Comparison of ENCODE assay signal across 8 cellular contexts in the genomic region with DNA sequence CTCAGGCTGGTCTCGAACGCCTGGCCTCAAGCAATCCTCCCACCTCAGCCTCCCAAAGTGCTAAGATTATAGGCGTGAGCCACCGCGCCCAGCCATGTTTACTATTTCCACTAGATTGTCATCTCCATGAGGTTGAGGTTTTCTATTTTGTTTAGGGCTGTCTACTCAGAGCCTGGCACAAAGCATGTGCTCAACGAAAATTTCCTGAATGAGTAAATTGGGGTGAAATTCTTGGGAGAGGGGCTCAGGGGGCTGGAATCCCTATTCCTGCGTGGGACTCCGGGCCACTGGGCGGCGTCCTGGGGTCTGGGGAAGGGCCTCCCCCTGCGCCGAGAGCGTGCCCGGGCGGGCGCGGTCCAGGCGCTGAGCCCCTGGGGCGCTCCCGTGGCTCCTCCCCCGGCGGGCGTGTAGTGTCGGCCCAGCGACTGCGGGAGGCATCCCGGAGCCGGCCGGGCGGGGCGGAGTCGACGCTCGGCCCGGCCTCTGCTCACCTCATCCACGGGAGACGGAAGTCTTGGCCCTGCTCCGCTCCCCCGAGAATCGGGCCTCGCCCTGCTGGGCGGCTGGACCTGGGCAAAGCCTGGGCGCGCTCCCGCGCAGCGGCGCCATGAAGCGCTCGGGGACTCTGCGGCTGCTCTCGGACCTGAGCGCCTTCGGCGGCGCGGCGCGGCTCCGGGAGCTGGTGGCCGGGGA. TPM values are rescaled to one million over a fixed set of nuclear protein-coding genes. Genes with fewer than 3 reads are reported as not detected.
DNase-seq lines count a peak whose midpoint lies in the region; ATAC-seq and TF ChIP-seq lines count a peak whose summit lies in the region.

A gene (plus strand): TSS at position 482 of the 693 bp plus-strand sequence. CDS start 126 bp downstream, at position 608.

- H2AK5ac ChIP-seq in H9 (ENCODE audit: insufficient read length, low read length) = no peak within 1 kb of the TSS

- H3K23ac ChIP-seq in H9 (ENCODE audit: insufficient read length, low read depth, low read length) = no peak within 1 kb of the TSS

- no peak within 1 kb of the TSS for H3K18ac ChIP-seq in H9 (ENCODE audit: insufficient read length, low read depth, low read length)

- H3K27ac Mint-ChIP-seq in H9 = peak within 1 kb of the TSS in 2 of 3 experiments; percentile 6 to 53; a peak in 2 of 7 replicates
- H3K27ac Mint-ChIP-seq in activated naive CD4-positive, alpha-beta T cell treated with anti-CD3 and anti-CD28 coated beads, Interleukin-2, amount 50 U/mL, for 24 hours = peak within 1 kb of the TSS; percentile 97

- peak within 1 kb of the TSS; percentile 71 for H3K4me3 ChIP-seq in MG63
- H3K4me3 ChIP-seq in ovary = peak within 1 kb of the TSS; percentile 83
- peak within 1 kb of the TSS; percentile 69 to 96 (median 77) for H3K4me3 ChIP-seq in thyroid gland (replicated peaks in 1 of 3)

- H3K9me3 ChIP-seq in H9 (ENCODE audit: control insufficient read depth, low read depth, low read length) (no peaks in the 10 kb centered on the region), MG63 (no peaks in the 10 kb centered on the region), ovary (no peaks in the 10 kb centered on the region), thyroid gland (no peaks in the 10 kb centered on the region)

- no peak within 1 kb of the TSS for H2BK5ac ChIP-seq in H9 (ENCODE audit: insufficient read length, low read length)

- peak within 1 kb of the TSS; percentile 41 for H2AFZ ChIP-seq in H9 (ENCODE audit: low read length)

- H3K27me3 ChIP-seq in H9 (ENCODE audit: insufficient read depth, low read length) (no peaks in the 10 kb centered on the region), MG63 (no peaks in the 10 kb centered on the region), ovary (no peaks in the 10 kb centered on the region), thyroid gland (no peaks in the 10 kb centered on the region)

- ATAC-seq in SK-N-SH treated with all-trans-retinoic acid at 6 μM for 48 hours = peak; percentile 99

- no peaks in the 10 kb centered on the region for H3K9me3 Mint-ChIP-seq in H9
- no peaks in the 10 kb centered on the region for H3K9me3 Mint-ChIP-seq in activated naive CD4-positive, alpha-beta T cell treated with anti-CD3 and anti-CD28 coated beads, Interleukin-2, amount 50 U/mL, for 24 hours

- TF ChIP-seq EP300 in ovary (IDR thresholded peaks at IDR 0.05) = no peak

- H2BK120ac ChIP-seq in H9 (ENCODE audit: low read depth, low read length, poor library complexity, severe bottlenecking) = no peak within 1 kb of the TSS

- H3K36me3 ChIP-seq in MG63 (peaks cover 12% of the 10 kb centered on the region), ovary (no peaks in the 10 kb centered on the region), thyroid gland (peaks cover 0 to 10% of the 10 kb centered on the region in 2 donors)

- H3K4me3 Mint-ChIP-seq in H9 = peak within 1 kb of the TSS; percentile 76 to 86
- H3K4me3 Mint-ChIP-seq in activated naive CD4-positive, alpha-beta T cell treated with anti-CD3 and anti-CD28 coated beads, Interleukin-2, amount 50 U/mL, for 24 hours = peak within 1 kb of the TSS; percentile 91

- no peak within 1 kb of the TSS for H4K5ac ChIP-seq in H9 (ENCODE audit: insufficient read length, low read depth, low read length)

- H3K36me3 Mint-ChIP-seq in H9 (ENCODE audit: insufficient read depth in 1 of 3, low read depth in 3 of 3) = no peaks in the 10 kb centered on the region
- peaks cover 1% of the 10 kb centered on the region for H3K36me3 Mint-ChIP-seq in activated naive CD4-positive, alpha-beta T cell treated with anti-CD3 and anti-CD28 coated beads, Interleukin-2, amount 50 U/mL, for 24 hours

- H3K4me1 ChIP-seq in H9 (ENCODE audit: insufficient read depth, low read length) (no peaks in the 10 kb centered on the region), ovary (ENCODE audit: insufficient read depth) (peaks cover 7% of the 10 kb centered on the region), thyroid gland (peaks cover 10 to 30% of the 10 kb centered on the region in 2 donors)

- H4K20me1 ChIP-seq in H9 (ENCODE audit: control insufficient read depth, insufficient read depth, insufficient read length) = no peaks in the 10 kb centered on the region

- no peak within 1 kb of the TSS for H4K91ac ChIP-seq in H9 (ENCODE audit: insufficient read length, low read depth, low read length)

- no peak within 1 kb of the TSS for H4K8ac ChIP-seq in H9 (replicated peaks; ENCODE audit: insufficient read length, low read depth, low read length)

- peaks cover 18% of the 10 kb centered on the region for H3K27me3 Mint-ChIP-seq in H9 (ENCODE audit: low read depth)
- no peaks in the 10 kb centered on the region for H3K27me3 Mint-ChIP-seq in activated naive CD4-positive, alpha-beta T cell treated with anti-CD3 and anti-CD28 coated beads, Interleukin-2, amount 50 U/mL, for 24 hours

- H2BK15ac ChIP-seq in H9 (ENCODE audit: low read depth, low read length) = no peak within 1 kb of the TSS

- peak within 1 kb of the TSS; percentile 82 for H3K4me2 ChIP-seq in H9 (ENCODE audit: insufficient read depth, insufficient read length, low read length)

- intact Hi-C loops in ovary (cut with DNase I) (loop anchor here in 2 of 4 donors (5.0 to 10.0 kb wide), 2 partner anchors 50 to 52 kb away; no protein-coding TSS in a partner anchor), thyroid gland (cut with DNase I) (loop anchor here (5.0 kb wide), 1 partner anchor 228 kb away; no protein-coding TSS in a partner anchor)

- TF ChIP-seq CTCF in H9 (conservative IDR thresholded peaks at IDR 0.05) = no peak
- no peak for TF ChIP-seq CTCF in ovary (IDR thresholded peaks at IDR 0.05)
- TF ChIP-seq CTCF in thyroid gland (IDR thresholded peaks at IDR 0.05) = peak in 2 of 6 experiments; percentile 5 to 19

- peaks cover 9% of the 10 kb centered on the region for H3K23me2 ChIP-seq in H9 (ENCODE audit: insufficient read length, low read depth, low read length, poor library complexity, severe bottlenecking)

- no peak within 1 kb of the TSS for H3K56ac ChIP-seq in H9 (ENCODE audit: insufficient read length, low read depth, low read length)

- no peak within 1 kb of the TSS for H2BK12ac ChIP-seq in H9 (ENCODE audit: insufficient read length, low read depth, low read length)

- H3K14ac ChIP-seq in H9 (ENCODE audit: insufficient read depth, low read length) = peak within 1 kb of the TSS; percentile 8; the same call in 1 of the 2 replicates

- TF ChIP-seq POLR2A in ovary (IDR thresholded peaks at IDR 0.05) (peak; percentile 67), thyroid gland (IDR thresholded peaks at IDR 0.05) (peak in 1 of 2 donors; percentile 84)

- no CpG with 5 or more reads among the region's 61 CpGs for WGBS in H9 (ENCODE audit: extremely low coverage, insufficient read length, low lambda C conversion rate)
- WGBS in ovary, 3 donors = 0 to 2% (median 1%) methylated on average over 52 to 61 of the region's 61 CpGs
- WGBS in thyroid gland, 2 donors = 6 to 11% methylated on average over 10 to 31 of the region's 61 CpGs

- H3K79me2 ChIP-seq in H9 (ENCODE audit: insufficient read depth, low read length) = no peaks in the 10 kb centered on the region; the same call in 1 of the 2 replicates

- no peak within 1 kb of the TSS for H3T11ph ChIP-seq in H9 (ENCODE audit: low read length)

- peaks cover 3% of the 10 kb centered on the region for H3K79me1 ChIP-seq in H9 (ENCODE audit: insufficient read depth, low read depth, low read length, poor library complexity, severe bottlenecking)

- peak within 1 kb of the TSS; percentile 73 for H3K9ac ChIP-seq in H9 (ENCODE audit: extremely low read depth, insufficient read length, low read length)

- peaks cover 15 to 17% of the 10 kb centered on the region in 2 experiments for H3K4me1 Mint-ChIP-seq in H9
- H3K4me1 Mint-ChIP-seq in activated naive CD4-positive, alpha-beta T cell treated with anti-CD3 and anti-CD28 coated beads, Interleukin-2, amount 50 U/mL, for 24 hours = peaks cover 28% of the 10 kb centered on the region

- H3K27ac ChIP-seq in H9 (ENCODE audit: insufficient read length, low read depth, low read length) (no peak within 1 kb of the TSS), ovary (peak within 1 kb of the TSS; percentile 77 to 86), thyroid gland (peak within 1 kb of the TSS; percentile 69 to 92 (median 80))

- DNase-seq in GM04503 (ENCODE audit: low read depth) (peak; percentile 66), H9 (peak; percentile 73), MG63 (peak; percentile 94), glomerular visceral epithelial cell (ENCODE audit: extremely low spot score) (peak; percentile 94), ovary (peak; percentile 88 to 92 (median 89)), thyroid gland (peak; percentile 91 to 93)

- H3K4ac ChIP-seq in H9 (ENCODE audit: low read depth, low read length) = no peak within 1 kb of the TSS

- H2BK20ac ChIP-seq in H9 (ENCODE audit: low read depth, low read length, poor library complexity, severe bottlenecking) = no peak within 1 kb of the TSS

TF ChIP-seq in SK-N-SH treated with all-trans-retinoic acid at 6 μM for 48 hours, 23 proteins besides CTCF, POLR2A, EP300 and RAD21 (continues in another document):
- TF ChIP-seq, protein P1, sequence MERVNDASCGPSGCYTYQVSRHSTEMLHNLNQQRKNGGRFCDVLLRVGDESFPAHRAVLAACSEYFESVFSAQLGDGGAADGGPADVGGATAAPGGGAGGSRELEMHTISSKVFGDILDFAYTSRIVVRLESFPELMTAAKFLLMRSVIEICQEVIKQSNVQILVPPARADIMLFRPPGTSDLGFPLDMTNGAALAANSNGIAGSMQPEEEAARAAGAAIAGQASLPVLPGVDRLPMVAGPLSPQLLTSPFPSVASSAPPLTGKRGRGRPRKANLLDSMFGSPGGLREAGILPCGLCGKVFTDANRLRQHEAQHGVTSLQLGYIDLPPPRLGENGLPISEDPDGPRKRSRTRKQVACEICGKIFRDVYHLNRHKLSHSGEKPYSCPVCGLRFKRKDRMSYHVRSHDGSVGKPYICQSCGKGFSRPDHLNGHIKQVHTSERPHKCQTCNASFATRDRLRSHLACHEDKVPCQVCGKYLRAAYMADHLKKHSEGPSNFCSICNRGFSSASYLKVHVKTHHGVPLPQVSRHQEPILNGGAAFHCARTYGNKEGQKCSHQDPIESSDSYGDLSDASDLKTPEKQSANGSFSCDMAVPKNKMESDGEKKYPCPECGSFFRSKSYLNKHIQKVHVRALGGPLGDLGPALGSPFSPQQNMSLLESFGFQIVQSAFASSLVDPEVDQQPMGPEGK (CRISPR knock-in tag; IDR thresholded peaks at IDR 0.05; ENCODE audit: borderline replicate concordance) = no peak
- TF ChIP-seq CSDC2 (CRISPR knock-in tag; IDR thresholded peaks at IDR 0.05) = no peak
- TF ChIP-seq ZC3H10 (CRISPR knock-in tag; IDR thresholded peaks at IDR 0.05) = no peak

RNA-seq across cellular contexts. Expression of the gene that starts here (rescaled TPM):
- 18.4 and 18.7 TPM in 2 replicates for total RNA-seq in H9 (2021)
- 46.0 and 56.3 TPM in 2 replicates for total RNA-seq in MG63 (2014; rRNA removed; shearing (Covaris generic); ENCODE audit: low replicate concordance)
- 10 to 100 TPM; 14.4 to 20.9 (median 16.9) TPM for total RNA-seq in ovary
- polyA plus RNA-seq in ovary = 1 to 10 TPM; 2.6 to 7.6 TPM
- 10 to 100 TPM; 18.7 to 28.5 (median 23.8) TPM for total RNA-seq in thyroid gland
